Comparison of ENCODE assay signal across 1 cellular context in genomic region chr19:4968462-4969291, GRCh38.
TF ChIP-seq lines count a peak whose summit lies in the region.

KDM4B (plus strand) TSS chr19:4969113; CDS start chr19:5032891, 63,778 bp downstream.

TF ChIP-seq in GM12878, 131 proteins besides CTCF, POLR2A, EP300 and RAD21 (continued from another document and continues in another):
- TF ChIP-seq, protein P1, sequence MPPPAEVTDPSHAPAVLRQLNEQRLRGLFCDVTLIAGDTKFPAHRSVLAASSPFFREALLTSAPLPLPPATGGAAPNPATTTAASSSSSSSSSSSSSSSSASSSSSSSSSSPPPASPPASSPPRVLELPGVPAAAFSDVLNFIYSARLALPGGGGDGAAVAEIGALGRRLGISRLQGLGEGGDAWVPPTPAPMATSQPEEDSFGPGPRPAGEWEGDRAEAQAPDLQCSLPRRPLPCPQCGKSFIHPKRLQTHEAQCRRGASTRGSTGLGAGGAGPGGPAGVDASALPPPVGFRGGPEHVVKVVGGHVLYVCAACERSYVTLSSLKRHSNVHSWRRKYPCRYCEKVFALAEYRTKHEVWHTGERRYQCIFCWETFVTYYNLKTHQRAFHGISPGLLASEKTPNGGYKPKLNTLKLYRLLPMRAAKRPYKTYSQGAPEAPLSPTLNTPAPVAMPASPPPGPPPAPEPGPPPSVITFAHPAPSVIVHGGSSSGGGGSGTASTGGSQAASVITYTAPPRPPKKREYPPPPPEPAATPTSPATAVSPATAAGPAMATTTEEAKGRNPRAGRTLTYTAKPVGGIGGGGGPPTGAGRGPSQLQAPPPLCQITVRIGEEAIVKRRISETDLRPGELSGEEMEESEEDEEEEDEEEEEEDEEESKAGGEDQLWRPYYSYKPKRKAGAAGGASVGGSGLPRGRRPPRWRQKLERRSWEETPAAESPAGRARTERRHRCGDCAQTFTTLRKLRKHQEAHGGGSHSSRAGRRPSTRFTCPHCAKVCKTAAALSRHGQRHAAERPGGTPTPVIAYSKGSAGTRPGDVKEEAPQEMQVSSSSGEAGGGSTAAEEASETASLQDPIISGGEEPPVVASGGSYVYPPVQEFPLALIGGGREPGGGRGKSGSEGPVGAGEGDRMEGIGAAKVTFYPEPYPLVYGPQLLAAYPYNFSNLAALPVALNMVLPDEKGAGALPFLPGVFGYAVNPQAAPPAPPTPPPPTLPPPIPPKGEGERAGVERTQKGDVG (CRISPR knock-in tag; IDR thresholded peaks at IDR 0.05), result no peak
- TF ChIP-seq MXI1 (IDR thresholded peaks at IDR 0.05; ENCODE audit: low read depth, low read length) (peak; percentile 35; the same call in 1 of the 2 replicates), TBL1XR1 (IDR thresholded peaks at IDR 0.05; ENCODE audit: low read depth, low read length) (no peak), EZH2 (IDR thresholded peaks at IDR 0.05; ENCODE audit: borderline replicate concordance, control insufficient read depth, low read depth, low read length) (no peak), SUPT20H (IDR thresholded peaks at IDR 0.05; ENCODE audit: borderline replicate concordance, control insufficient read depth, low read depth, low read length) (no peak), PBX3 (IDR thresholded peaks at IDR 0.05; ENCODE audit: insufficient replicate concordance, low read depth, low read length) (peak; percentile 100), ZSCAN29 (IDR thresholded peaks at IDR 0.05) (no peak), SMAD1 (IDR thresholded peaks at IDR 0.05; ENCODE audit: low read depth, partially characterized antibody) (no peak), HDAC6 (IDR thresholded peaks at IDR 0.05; ENCODE audit: unreplicated experiment) (peak; percentile 60), BHLHE40 (IDR thresholded peaks at IDR 0.05; ENCODE audit: borderline replicate concordance in 1 of 2, low read depth in 2 of 2, low read length in 1 of 2) (peak; percentile 87 to 97), MTA2 (IDR thresholded peaks at IDR 0.05; ENCODE audit: low read depth) (no peak), ATF2 (IDR thresholded peaks at IDR 0.05; ENCODE audit: low read length) (no peak), MEF2B (IDR thresholded peaks at IDR 0.05; ENCODE audit: partially characterized antibody, poor library complexity, severe bottlenecking) (no peak), ZBTB11 (CRISPR knock-in tag; IDR thresholded peaks at IDR 0.05) (no peak), CUX1 (IDR thresholded peaks at IDR 0.05; ENCODE audit: insufficient replicate concordance, low read depth, low read length) (no peak), CHD2 (IDR thresholded peaks at IDR 0.05; ENCODE audit: borderline replicate concordance, low read depth, low read length) (peak; percentile 98), CBX3 (IDR thresholded peaks at IDR 0.05; ENCODE audit: borderline replicate concordance, low read depth) (no peak), E2F4 (IDR thresholded peaks at IDR 0.05; ENCODE audit: low read depth, low read length) (no peak), POU2F2 (IDR thresholded peaks at IDR 0.05; ENCODE audit: borderline replicate concordance, low read depth, low read length) (peak; percentile 93; the same call in 2 of the 3 replicates), MYB (IDR thresholded peaks at IDR 0.05; ENCODE audit: borderline replicate concordance, low read depth, low read length) (no peak), IRF5 (IDR thresholded peaks at IDR 0.05; ENCODE audit: borderline replicate concordance) (no peak)
- TF ChIP-seq, protein P2, sequence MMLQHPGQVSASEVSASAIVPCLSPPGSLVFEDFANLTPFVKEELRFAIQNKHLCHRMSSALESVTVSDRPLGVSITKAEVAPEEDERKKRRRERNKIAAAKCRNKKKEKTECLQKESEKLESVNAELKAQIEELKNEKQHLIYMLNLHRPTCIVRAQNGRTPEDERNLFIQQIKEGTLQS (IDR thresholded peaks at IDR 0.05; ENCODE audit: borderline replicate concordance, extremely low read depth, low read depth, low read length), result peak; percentile 49; the same call in 1 of the 2 replicates
- TF ChIP-seq, protein P3, sequence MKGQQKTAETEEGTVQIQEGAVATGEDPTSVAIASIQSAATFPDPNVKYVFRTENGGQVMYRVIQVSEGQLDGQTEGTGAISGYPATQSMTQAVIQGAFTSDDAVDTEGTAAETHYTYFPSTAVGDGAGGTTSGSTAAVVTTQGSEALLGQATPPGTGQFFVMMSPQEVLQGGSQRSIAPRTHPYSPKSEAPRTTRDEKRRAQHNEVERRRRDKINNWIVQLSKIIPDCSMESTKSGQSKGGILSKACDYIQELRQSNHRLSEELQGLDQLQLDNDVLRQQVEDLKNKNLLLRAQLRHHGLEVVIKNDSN (IDR thresholded peaks at IDR 0.05; ENCODE audit: borderline replicate concordance, extremely low read length, insufficient read depth, low read depth, low read length), result peak; percentile 94
- TF ChIP-seq, protein P4, sequence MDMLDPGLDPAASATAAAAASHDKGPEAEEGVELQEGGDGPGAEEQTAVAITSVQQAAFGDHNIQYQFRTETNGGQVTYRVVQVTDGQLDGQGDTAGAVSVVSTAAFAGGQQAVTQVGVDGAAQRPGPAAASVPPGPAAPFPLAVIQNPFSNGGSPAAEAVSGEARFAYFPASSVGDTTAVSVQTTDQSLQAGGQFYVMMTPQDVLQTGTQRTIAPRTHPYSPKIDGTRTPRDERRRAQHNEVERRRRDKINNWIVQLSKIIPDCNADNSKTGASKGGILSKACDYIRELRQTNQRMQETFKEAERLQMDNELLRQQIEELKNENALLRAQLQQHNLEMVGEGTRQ (IDR thresholded peaks at IDR 0.05; ENCODE audit: borderline replicate concordance, low read depth, low read length), result peak; percentile 89
- TF ChIP-seq, protein P5, sequence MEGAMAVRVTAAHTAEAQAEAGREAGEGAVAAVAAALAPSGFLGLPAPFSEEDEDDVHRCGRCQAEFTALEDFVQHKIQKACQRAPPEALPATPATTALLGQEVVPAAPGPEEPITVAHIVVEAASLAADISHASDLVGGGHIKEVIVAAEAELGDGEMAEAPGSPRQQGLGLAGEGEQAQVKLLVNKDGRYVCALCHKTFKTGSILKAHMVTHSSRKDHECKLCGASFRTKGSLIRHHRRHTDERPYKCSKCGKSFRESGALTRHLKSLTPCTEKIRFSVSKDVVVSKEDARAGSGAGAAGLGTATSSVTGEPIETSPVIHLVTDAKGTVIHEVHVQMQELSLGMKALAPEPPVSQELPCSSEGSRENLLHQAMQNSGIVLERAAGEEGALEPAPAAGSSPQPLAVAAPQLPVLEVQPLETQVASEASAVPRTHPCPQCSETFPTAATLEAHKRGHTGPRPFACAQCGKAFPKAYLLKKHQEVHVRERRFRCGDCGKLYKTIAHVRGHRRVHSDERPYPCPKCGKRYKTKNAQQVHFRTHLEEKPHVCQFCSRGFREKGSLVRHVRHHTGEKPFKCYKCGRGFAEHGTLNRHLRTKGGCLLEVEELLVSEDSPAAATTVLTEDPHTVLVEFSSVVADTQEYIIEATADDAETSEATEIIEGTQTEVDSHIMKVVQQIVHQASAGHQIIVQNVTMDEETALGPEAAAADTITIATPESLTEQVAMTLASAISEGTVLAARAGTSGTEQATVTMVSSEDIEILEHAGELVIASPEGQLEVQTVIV (IDR thresholded peaks at IDR 0.05; ENCODE audit: borderline replicate concordance, partially characterized antibody), result peak; percentile 71
- TF ChIP-seq, protein P6, sequence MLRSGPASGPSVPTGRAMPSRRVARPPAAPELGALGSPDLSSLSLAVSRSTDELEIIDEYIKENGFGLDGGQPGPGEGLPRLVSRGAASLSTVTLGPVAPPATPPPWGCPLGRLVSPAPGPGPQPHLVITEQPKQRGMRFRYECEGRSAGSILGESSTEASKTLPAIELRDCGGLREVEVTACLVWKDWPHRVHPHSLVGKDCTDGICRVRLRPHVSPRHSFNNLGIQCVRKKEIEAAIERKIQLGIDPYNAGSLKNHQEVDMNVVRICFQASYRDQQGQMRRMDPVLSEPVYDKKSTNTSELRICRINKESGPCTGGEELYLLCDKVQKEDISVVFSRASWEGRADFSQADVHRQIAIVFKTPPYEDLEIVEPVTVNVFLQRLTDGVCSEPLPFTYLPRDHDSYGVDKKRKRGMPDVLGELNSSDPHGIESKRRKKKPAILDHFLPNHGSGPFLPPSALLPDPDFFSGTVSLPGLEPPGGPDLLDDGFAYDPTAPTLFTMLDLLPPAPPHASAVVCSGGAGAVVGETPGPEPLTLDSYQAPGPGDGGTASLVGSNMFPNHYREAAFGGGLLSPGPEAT (IDR thresholded peaks at IDR 0.05; ENCODE audit: low read depth), result no peak
